8 cellular contexts compared by ENCODE assay signal in the genomic region with DNA sequence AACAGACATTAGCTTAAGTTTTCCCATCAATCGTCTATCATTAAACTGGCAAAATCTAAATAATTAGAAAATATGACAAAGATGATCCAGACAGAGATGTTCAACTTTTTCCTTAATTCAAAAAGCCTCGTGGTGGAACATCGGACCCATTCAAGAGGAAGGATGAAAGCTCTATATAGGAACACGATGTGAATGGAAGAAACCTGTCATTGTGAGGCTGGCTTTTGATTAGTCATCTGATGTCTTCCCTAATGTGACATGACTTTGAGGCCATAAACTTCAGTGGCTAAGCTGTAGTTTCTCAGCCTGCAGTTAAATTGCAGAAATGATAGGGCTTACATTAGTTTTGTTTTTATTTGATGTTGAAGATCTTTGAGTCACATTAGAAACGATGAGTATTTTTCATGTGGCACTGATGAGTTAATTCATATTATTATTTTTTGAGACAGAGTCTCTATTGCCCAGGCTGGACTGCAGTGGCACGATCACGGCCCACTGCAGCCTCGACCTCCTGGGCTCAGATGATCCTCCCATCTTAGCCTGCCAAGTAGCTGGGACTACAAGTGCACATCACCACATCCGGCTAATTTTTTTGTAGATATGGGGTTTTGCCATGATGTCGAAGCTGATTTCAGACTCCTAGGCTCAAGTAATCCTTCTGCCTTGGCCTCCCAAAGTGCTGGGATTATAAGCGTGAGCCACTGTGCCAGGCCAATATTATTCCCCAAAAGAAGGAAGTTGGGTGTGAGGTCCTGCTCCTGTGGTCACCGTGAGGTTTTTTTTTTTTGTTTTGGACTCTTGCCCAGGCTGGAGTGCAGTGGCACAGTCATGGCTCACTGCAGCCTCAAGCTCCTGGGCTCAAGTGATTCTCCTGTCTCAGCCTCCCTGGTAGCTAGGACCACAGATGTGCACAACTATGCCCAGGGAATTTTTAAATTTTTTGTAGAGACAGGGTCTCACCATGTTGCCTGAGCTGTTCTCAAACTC. TPM values are rescaled to one million over a fixed set of nuclear protein-coding genes. Genes with fewer than 3 reads are reported as not detected.
DNase-seq lines count a peak whose midpoint lies in the region; FAIRE-seq and TF ChIP-seq lines count a peak whose summit lies in the region.

No MANE protein-coding gene starts in this region.

- WGBS in sigmoid colon, 2 donors: 64 to 69% methylated on average over 12 of the region's 12 CpGs

- dilution Hi-C loops in endothelial cell of umbilical vein (cut with MboI; ENCODE audit: extremely low pct_ligation_motif_present, low sequenced_read_pairs): no loop called here

- CTCF ChIA-PET in endothelial cell of umbilical vein (lab: Charles Lee): interaction anchor here (1.4 to 2.5 kb wide), 5 partner anchors 49 to 209 kb away, joined by 4 to 12 read pairs (median 7); partner anchors contain the start of gene WIPI1

- DNase-seq in SKM-1 treated with dmso at 0.1 percent for 144 hours (lab: John Stamatoyannopoulos, UW; ENCODE audit: unreplicated experiment) (peak; percentile 30), SKM-1 (lab: John Stamatoyannopoulos, UW; ENCODE audit: unreplicated experiment) (no peak), T follicular helper cell (ENCODE audit: low read depth) (peak; percentile 19), endothelial cell of umbilical vein (ENCODE audit: low read depth, low spot score) (no peak), sigmoid colon (no peak), HuH-7.5 (ENCODE audit: low spot score) (no peak), NCI-H1048 (lab: John Stamatoyannopoulos, UW) (no peak), D341Med (ENCODE audit: low spot score) (no peak)

- no peak overlapping the region for H2AFZ ChIP-seq in endothelial cell of umbilical vein (ENCODE audit: low read depth, low read length)

- BruUV-seq in endothelial cell of umbilical vein (replicated peaks; lab: Mats Ljungman, UMichigan): TSS peak; percentile 46

- H3K4me3 ChIP-seq in endothelial cell of umbilical vein (replicated peaks in 1 of 3; ENCODE audit: insufficient read depth in 1 of 3, low read depth in 1 of 3, low read length in 3 of 3): peak overlapping the region in 1 of 3 experiments; percentile 25
- H3K4me3 ChIP-seq in sigmoid colon: peak overlapping the region in 2 of 4 donors; percentile 81 to 91

- H3K9me1 ChIP-seq in endothelial cell of umbilical vein (replicated peaks; ENCODE audit: control insufficient read depth, extremely low read depth, insufficient read depth, low read length): no peaks in the 10 kb centered on the region

- peaks cover 8% of the 10 kb centered on the region for H3K4me1 ChIP-seq in endothelial cell of umbilical vein (ENCODE audit: control insufficient read depth, extremely low read depth, insufficient read depth, low read length)
- H3K4me1 ChIP-seq in sigmoid colon: peaks cover 0 to 21% (median 11%) of the 10 kb centered on the region in 4 donors

- intact Hi-C loops in endothelial cell of umbilical vein (cut with micrococcal nuclease) (loop anchor here (5.0 kb wide), 1 partner anchor 208 kb away; the partner anchor contains the start of gene WIPI1), sigmoid colon (cut with DNase I) (loop anchor here (2.0 to 5.0 kb wide), 3 partner anchors 44 to 263 kb away; partner anchors contain the start of genes PRKAR1A and WIPI1)

- H3K9ac ChIP-seq in endothelial cell of umbilical vein (replicated peaks; ENCODE audit: extremely low read depth, insufficient read depth, low read length): peak overlapping the region; percentile 9

- TF ChIP-seq EP300 in sigmoid colon (IDR thresholded peaks at IDR 0.05): no peak

- no peaks in the 10 kb centered on the region for H3K9me3 ChIP-seq in endothelial cell of umbilical vein (replicated peaks; ENCODE audit: control insufficient read depth, insufficient read depth, low read length)
- H3K9me3 ChIP-seq in sigmoid colon: no peaks in the 10 kb centered on the region

- peaks cover 0 to 2% of the 10 kb centered on the region in 2 experiments for H3K36me3 ChIP-seq in endothelial cell of umbilical vein (ENCODE audit: control insufficient read depth in 2 of 2, extremely low read depth in 1 of 2, insufficient read depth in 2 of 2, low read length in 2 of 2)
- H3K36me3 ChIP-seq in sigmoid colon: peaks cover 0 to 43% (median 6%) of the 10 kb centered on the region in 4 donors

- H4K20me1 ChIP-seq in endothelial cell of umbilical vein (replicated peaks; ENCODE audit: control insufficient read depth, extremely low read depth, insufficient read depth, low read length): no peaks in the 10 kb centered on the region

- POLR2A ChIA-PET in endothelial cell of umbilical vein (lab: Charles Lee): no interaction called here

- H3K27me3 ChIP-seq in endothelial cell of umbilical vein (ENCODE audit: control insufficient read depth in 2 of 2, insufficient read depth in 2 of 2, low read length in 2 of 2) (no peaks in the 10 kb centered on the region), sigmoid colon (no peaks in the 10 kb centered on the region)

- TF ChIP-seq CTCF in endothelial cell of umbilical vein (IDR thresholded peaks at IDR 0.05; ENCODE audit: extremely low read depth in 1 of 2, insufficient read depth in 1 of 2, low read depth in 1 of 2, low read length in 2 of 2) (no peak), sigmoid colon (IDR thresholded peaks at IDR 0.05) (no peak)

- H3K79me2 ChIP-seq in endothelial cell of umbilical vein (ENCODE audit: control insufficient read depth, insufficient read depth, low read length): no peaks in the 10 kb centered on the region

- H3K27ac ChIP-seq in endothelial cell of umbilical vein (ENCODE audit: insufficient read depth, low read depth, low read length): no peak overlapping the region
- H3K27ac ChIP-seq in sigmoid colon: peak overlapping the region; percentile 95 to 99 (median 98)

- peak overlapping the region; percentile 70 for H3K4me2 ChIP-seq in endothelial cell of umbilical vein (ENCODE audit: insufficient read depth, low read length)

- TF ChIP-seq POLR2A in endothelial cell of umbilical vein (IDR thresholded peaks at IDR 0.05; ENCODE audit: low read depth, low read length) (no peak), sigmoid colon (IDR thresholded peaks at IDR 0.05) (no peak)

- FAIRE-seq in endothelial cell of umbilical vein (lab: Jason Lieb, UNC): peak; percentile 65

TF ChIP-seq in endothelial cell of umbilical vein, 7 proteins besides CTCF, POLR2A, EP300 and RAD21:
- TF ChIP-seq EZH2 (IDR thresholded peaks at IDR 0.05; ENCODE audit: borderline replicate concordance, low read depth, low read length, severe bottlenecking) (no peak), GATA2 (IDR thresholded peaks at IDR 0.05; ENCODE audit: insufficient read depth, insufficient read length, low read depth, low read length) (no peak), JUN (IDR thresholded peaks at IDR 0.05; ENCODE audit: borderline replicate concordance, insufficient read depth, insufficient read length, low read depth) (no peak), POLR2AphosphoS5 (IDR thresholded peaks at IDR 0.05; ENCODE audit: insufficient read depth, low read depth, low read length) (no peak), MAX (IDR thresholded peaks at IDR 0.05; ENCODE audit: insufficient read depth, insufficient read length) (no peak), MYC (IDR thresholded peaks at IDR 0.05; ENCODE audit: low read depth, low read length) (no peak), FOS (IDR thresholded peaks at IDR 0.05; ENCODE audit: borderline replicate concordance, insufficient read depth, low read length) (no peak)

RNA-seq across cellular contexts. Expression of gene AMZ2, which starts 1.3 kb away (rescaled TPM):
- total RNA-seq in endothelial cell of umbilical vein: 53.7 and 57.3 TPM in 2 replicates
- 37.0 and 46.7 TPM in 2 replicates for polyA plus RNA-seq in endothelial cell of umbilical vein
- 51.2 and 52.4 TPM in 2 replicates for polyA plus RNA-seq in endothelial cell of umbilical vein (2011; cell fraction: cytosol; rRNA removed)
- 52.2 and 59.6 TPM in 2 replicates for polyA plus RNA-seq in endothelial cell of umbilical vein (2011; cell fraction: nucleus; rRNA removed)
- polyA plus RNA-seq in endothelial cell of umbilical vein (2012): 78.2 and 107 TPM in 2 replicates
- 24.3 and 25.3 TPM in 2 replicates for polyA minus RNA-seq in endothelial cell of umbilical vein
- 18.4 TPM for polyA minus RNA-seq in endothelial cell of umbilical vein (2011; cell fraction: cytosol; rRNA and poly(A)+ RNA removed)
- polyA minus RNA-seq in endothelial cell of umbilical vein (2011; cell fraction: nucleus; rRNA and poly(A)+ RNA removed): 20.9 and 22.9 TPM in 2 replicates
- total RNA-seq in sigmoid colon: 10 to 100 TPM; 55.9 to 80.1 (median 62.8) TPM
- polyA plus RNA-seq in sigmoid colon: 10 to 100 TPM; 30.8 to 34.7 (median 34.2) TPM

RNA-seq across cellular contexts. Expression of gene SLC16A6, which starts 41.7 kb away (rescaled TPM):
- total RNA-seq in endothelial cell of umbilical vein: 0.74 and 0.91 TPM in 2 replicates
- polyA plus RNA-seq in endothelial cell of umbilical vein: 0.60 and 0.65 TPM in 2 replicates
- polyA plus RNA-seq in endothelial cell of umbilical vein (2011; cell fraction: cytosol; rRNA removed): 0.24 and 0.34 TPM in 2 replicates
- polyA plus RNA-seq in endothelial cell of umbilical vein (2011; cell fraction: nucleus; rRNA removed): 0.55 and 0.65 TPM in 2 replicates
- polyA plus RNA-seq in endothelial cell of umbilical vein (2012): 0.76 and 1.1 TPM in 2 replicates
- 2.0 and 2.2 TPM in 2 replicates for polyA minus RNA-seq in endothelial cell of umbilical vein
- 80.2 TPM for polyA minus RNA-seq in endothelial cell of umbilical vein (2011; cell fraction: cytosol; rRNA and poly(A)+ RNA removed)
- 0.67 and 1.2 TPM in 2 replicates for polyA minus RNA-seq in endothelial cell of umbilical vein (2011; cell fraction: nucleus; rRNA and poly(A)+ RNA removed)
- total RNA-seq in sigmoid colon: under 1 TPM in 1 of 4 donors, not detected in 3; 0.14 TPM
- polyA plus RNA-seq in sigmoid colon: 1 to 10 TPM in 1 of 3 donors, under 1 TPM in 1, not detected in 1; 0.67 to 2.1 TPM

RNA-seq across cellular contexts. Expression of gene ARSG, which starts 42.1 kb away (rescaled TPM):
- total RNA-seq in endothelial cell of umbilical vein (5.1 and 7.0 TPM in 2 replicates), sigmoid colon (1 to 10 TPM; 1.5 to 3.0 (median 2.0) TPM)
- polyA plus RNA-seq in endothelial cell of umbilical vein (3.9 TPM in 2 replicates), sigmoid colon (1 to 10 TPM in 1 of 3 donors, under 1 TPM in 2; under 0.01 to 2.0 (median 0.69) TPM)
- 2.7 and 2.8 TPM in 2 replicates for polyA plus RNA-seq in endothelial cell of umbilical vein (2011; cell fraction: cytosol; rRNA removed)
- 6.0 and 6.1 TPM in 2 replicates for polyA plus RNA-seq in endothelial cell of umbilical vein (2011; cell fraction: nucleus; rRNA removed)
- 3.1 and 3.8 TPM in 2 replicates for polyA plus RNA-seq in endothelial cell of umbilical vein (2012)
- polyA minus RNA-seq in endothelial cell of umbilical vein: 4.8 and 6.7 TPM in 2 replicates
- polyA minus RNA-seq in endothelial cell of umbilical vein (2011; cell fraction: cytosol; rRNA and poly(A)+ RNA removed): 9.7 TPM
- polyA minus RNA-seq in endothelial cell of umbilical vein (2011; cell fraction: nucleus; rRNA and poly(A)+ RNA removed): 4.3 and 7.6 TPM in 2 replicates

Comparison
In these comparisons a context has a peak if more than half of its experiments do, and no peak if none do; other contexts are left out.
1. DNase-seq: peak in SKM-1 treated with dmso at 0.1 percent for 144 hours (single experiment) and T follicular helper cell (single experiment); none in SKM-1 (single experiment), endothelial cell of umbilical vein (single experiment), sigmoid colon (single experiment), HuH-7.5 (single experiment), NCI-H1048 (single experiment) and D341Med (single experiment).